ENCODE assay signal across 8 cellular contexts in genomic region chr19:1088419-1089066, GRCh38. TPM values are rescaled to one million over a fixed set of nuclear protein-coding genes. Genes with fewer than 3 reads are reported as not detected.
DNase-seq lines count a peak whose midpoint lies in the region; ATAC-seq, FAIRE-seq and TF ChIP-seq lines count a peak whose summit lies in the region.

No MANE protein-coding gene starts in this region.

- no peak overlapping the region for H3K4me3 ChIP-seq in HepG2 (replicated peaks in 1 of 3; ENCODE audit: insufficient read depth in 1 of 3, low read depth in 2 of 3, low read length in 3 of 3)
- H3K4me3 ChIP-seq in transverse colon = no peak overlapping the region

- TF ChIP-seq EP300 in HepG2 (IDR thresholded peaks at IDR 0.05; ENCODE audit: low read depth in 2 of 2, low read length in 2 of 2) (no peak), HepG2 (CRISPR knock-in tag; IDR thresholded peaks at IDR 0.05; ENCODE audit: borderline replicate concordance) (no peak), transverse colon (IDR thresholded peaks at IDR 0.05; ENCODE audit: low read depth) (no peak)

- in situ Hi-C loops in HepG2 (cut with HindIII; ENCODE audit: extremely low pct_ligation_motif_present, low pct_unique_long_range_greater_than_20kb) = no loop called here
- in situ Hi-C loops in transverse colon (cut with MboI; ENCODE audit: low pct_ligation_motif_present in 1 of 4, low pct_unique_long_range_greater_than_20kb in 1 of 4, low sequenced_read_pairs in 3 of 4) = no loop called here

- CTCF ChIA-PET in HepG2 (lab: Yijun Ruan, JAX; ENCODE audit: low intra/inter-chr PET ratio, low total read pairs) = no interaction called here

- FAIRE-seq in HepG2 (lab: Jason Lieb, UNC) = no peak

- H3K27me3 Mint-ChIP-seq in activated T-cell treated with anti-CD3 and anti-CD28 coated beads, Interleukin-2, amount 50 U/mL, for 4 hours (ENCODE audit: low read depth) = no peaks in the 10 kb centered on the region
- H3K27me3 Mint-ChIP-seq in activated naive CD8-positive, alpha-beta T cell treated with anti-CD3 and anti-CD28 coated beads, Interleukin-2, amount 10 ng/mL, durations not matched to agents 7 days and 5 days = no peaks in the 10 kb centered on the region

- H3K27ac ChIP-seq in HepG2 (ENCODE audit: extremely low read length, insufficient read depth, low read length) (no peak overlapping the region), transverse colon (peak overlapping the region; percentile 56 to 67 (median 61))

- H3K27ac Mint-ChIP-seq in activated naive CD8-positive, alpha-beta T cell treated with anti-CD3 and anti-CD28 coated beads, Interleukin-2, amount 10 ng/mL, durations not matched to agents 7 days and 5 days = peak overlapping the region; percentile 95

- H3K79me2 ChIP-seq in HepG2 (ENCODE audit: insufficient read depth, low read length) = peaks cover 14% of the 10 kb centered on the region

- intact Hi-C loops in HepG2 (cut with micrococcal nuclease; ENCODE audit: unreplicated experiment) = no loop called here
- intact Hi-C loops in transverse colon (cut with DNase I; ENCODE audit: low total_unique reads) = no loop called here

- H3K36me3 Mint-ChIP-seq in activated T-cell treated with anti-CD3 and anti-CD28 coated beads, Interleukin-2, amount 50 U/mL, for 4 hours (ENCODE audit: insufficient read depth) = peaks cover 18% of the 10 kb centered on the region
- H3K36me3 Mint-ChIP-seq in activated naive CD8-positive, alpha-beta T cell treated with anti-CD3 and anti-CD28 coated beads, Interleukin-2, amount 10 ng/mL, durations not matched to agents 7 days and 5 days = peaks cover 21% of the 10 kb centered on the region

- POLR2A ChIA-PET in activated naive CD8-positive, alpha-beta T cell treated with anti-CD3 and anti-CD28 coated beads, Interleukin-2, amount 10 ng/mL, durations not matched to agents 7 days and 5 days (lab: Charles Lee) = interaction anchor here (0.6 to 17.6 kb wide), 13 partner anchors 9 to 225 kb away, joined by 3 to 644 read pairs (median 5); partner anchors contain the start of genes ABCA7, ARHGAP45, CNN2 and RNU6-2
- POLR2A ChIA-PET in HepG2 (lab: Yijun Ruan, JAX) = interaction anchor here (1.6 kb wide), 1 partner anchor 9 kb away, joined by 5 read pairs; no protein-coding TSS in a partner anchor

- H3K4me3 Mint-ChIP-seq in activated T-cell treated with anti-CD3 and anti-CD28 coated beads, Interleukin-2, amount 50 U/mL, for 4 hours = peak overlapping the region; percentile 19
- peak overlapping the region; percentile 76 for H3K4me3 Mint-ChIP-seq in activated naive CD8-positive, alpha-beta T cell treated with anti-CD3 and anti-CD28 coated beads, Interleukin-2, amount 10 ng/mL, durations not matched to agents 7 days and 5 days

- no peak overlapping the region for H3K4me2 ChIP-seq in HepG2 (ENCODE audit: low read depth, low read length)

- DNase-seq in activated T-cell treated with anti-CD3 and anti-CD28 coated beads, Interleukin-2, amount 50 U/mL, for 4 hours = no peak
- DNase-seq in activated T-cell treated with anti-CD3 and anti-CD28 coated beads for 4 hours = no peak
- no peak for DNase-seq in activated naive CD8-positive, alpha-beta T cell treated with anti-CD3 and anti-CD28 coated beads, Interleukin-2, amount 10 ng/mL, durations not matched to agents 7 days and 5 days
- DNase-seq in HepG2 (ENCODE audit: low spot score) = no peak
- no peak for DNase-seq in transverse colon
- DNase-seq in mucosa of gallbladder (ENCODE audit: low spot score) = no peak

- H3K4me1 Mint-ChIP-seq in activated T-cell treated with anti-CD3 and anti-CD28 coated beads, Interleukin-2, amount 50 U/mL, for 4 hours (ENCODE audit: low read depth) = peaks cover 47% of the 10 kb centered on the region
- peaks cover 38% of the 10 kb centered on the region for H3K4me1 Mint-ChIP-seq in activated naive CD8-positive, alpha-beta T cell treated with anti-CD3 and anti-CD28 coated beads, Interleukin-2, amount 10 ng/mL, durations not matched to agents 7 days and 5 days

- H3K9me3 ChIP-seq in HepG2 (ENCODE audit: low read length) (no peaks in the 10 kb centered on the region), transverse colon (no peaks in the 10 kb centered on the region)

- TF ChIP-seq CTCF in HepG2 (CRISPR knock-in tag; IDR thresholded peaks at IDR 0.05) = no peak
- no peak for TF ChIP-seq CTCF in transverse colon (IDR thresholded peaks at IDR 0.05)

- H4K20me1 ChIP-seq in HepG2 (ENCODE audit: insufficient read depth, low read length) = peaks cover 4% of the 10 kb centered on the region; the same call in 1 of the 2 replicates

- no peak overlapping the region for H3K9ac ChIP-seq in HepG2 (ENCODE audit: insufficient read depth, low read depth, low read length)

- no peaks in the 10 kb centered on the region for H3K27me3 ChIP-seq in HepG2 (ENCODE audit: control insufficient read depth in 1 of 2, insufficient read depth in 2 of 2, low read length in 2 of 2)
- H3K27me3 ChIP-seq in transverse colon = no peaks in the 10 kb centered on the region

- H3K36me3 ChIP-seq in HepG2 (replicated peaks in 1 of 2; ENCODE audit: control insufficient read depth in 1 of 2, insufficient read depth in 2 of 2, low read length in 2 of 2) = peaks cover 17 to 38% of the 10 kb centered on the region in 2 experiments
- peaks cover 0 to 19% (median 6%) of the 10 kb centered on the region in 4 donors for H3K36me3 ChIP-seq in transverse colon

- H3K4me1 ChIP-seq in HepG2 (ENCODE audit: insufficient read depth, low read length) (peaks cover 10% of the 10 kb centered on the region), transverse colon (peaks cover 7 to 23% (median 16%) of the 10 kb centered on the region in 4 donors)

- TF ChIP-seq POLR2A in HepG2 (IDR thresholded peaks at IDR 0.05; ENCODE audit: insufficient read depth in 1 of 2, low read depth in 2 of 2, low read length in 2 of 2) = peak; percentile 6 to 45; a peak in 1 of 4 replicates
- no peak for TF ChIP-seq POLR2A in transverse colon (IDR thresholded peaks at IDR 0.05)

- BruUV-seq in HepG2 (replicated peaks; lab: Mats Ljungman, UMichigan) = no TSS peak

- 97% methylated on average over 13 of the region's 30 CpGs for WGBS in HepG2 (ENCODE audit: low lambda C conversion rate)
- 85 to 100% methylated on average over 1 to 30 of the region's 30 CpGs for WGBS in transverse colon (ENCODE audit: low coverage in 1 of 2), 2 donors

- H3K9me3 Mint-ChIP-seq in activated T-cell treated with anti-CD3 and anti-CD28 coated beads, Interleukin-2, amount 50 U/mL, for 4 hours = no peaks in the 10 kb centered on the region
- no peaks in the 10 kb centered on the region for H3K9me3 Mint-ChIP-seq in activated naive CD8-positive, alpha-beta T cell treated with anti-CD3 and anti-CD28 coated beads, Interleukin-2, amount 10 ng/mL, durations not matched to agents 7 days and 5 days

- no peak for TF ChIP-seq RAD21 in HepG2 (CRISPR knock-in tag; IDR thresholded peaks at IDR 0.05)

- H2AFZ ChIP-seq in HepG2 (ENCODE audit: low read length) = no peak overlapping the region

- peak in 1 of 2 donors; percentile 6 for ATAC-seq in activated T-cell treated with anti-CD3 and anti-CD28 coated beads, Interleukin-2, amount 50 U/mL, for 4 hours
- peak; percentile 8 for ATAC-seq in activated naive CD8-positive, alpha-beta T cell treated with anti-CD3 and anti-CD28 coated beads, Interleukin-2, amount 10 ng/mL, durations not matched to agents 7 days and 5 days (ENCODE audit: low read depth)
- no peak; the same call in none of the 3 replicates for ATAC-seq in HepG2
- ATAC-seq in HG03457 (IDR thresholded peaks at IDR 0.05; ENCODE audit: unreplicated experiment) = no peak
- ATAC-seq in GM18498 (IDR thresholded peaks at IDR 0.05; ENCODE audit: unreplicated experiment) = no peak

RNA-seq across cellular contexts. Expression of gene POLR2E, which starts 6.6 kb away (rescaled TPM):
- 100 to 1,000 TPM; 303 to 380 (median 323) TPM for total RNA-seq in activated T-cell treated with anti-CD3 and anti-CD28 coated beads, Interleukin-2, amount 50 U/mL, for 4 hours
- 100 to 1,000 TPM; 142 to 163 TPM for total RNA-seq in activated naive CD8-positive, alpha-beta T cell treated with anti-CD3 and anti-CD28 coated beads, Interleukin-2, amount 10 ng/mL, durations not matched to agents 7 days and 5 days
- total RNA-seq in HepG2 (2016; rRNA removed; fragmentation: Illumina TruSeq; extraction: Trizol) (140 TPM in 2 replicates), transverse colon (100 to 1,000 TPM in 2 of 4 donors, 10 to 100 TPM in 2; 74.8 to 167 (median 103) TPM), mucosa of gallbladder (137 TPM)
- total RNA-seq in HepG2 (2016; cell fraction: cytosol; rRNA removed; fragmentation: Illumina TruSeq; extraction: Trizol; ENCODE audit: low read depth) = 43.4 and 44.8 TPM in 2 replicates
- total RNA-seq in HepG2 (2016; cell fraction: insoluble cytoplasmic fraction; rRNA removed; fragmentation: Illumina TruSeq; extraction: Trizol) = 135 and 141 TPM in 2 replicates
- 89.0 and 92.5 TPM in 2 replicates for total RNA-seq in HepG2 (2016; cell fraction: membrane; rRNA removed; fragmentation: Illumina TruSeq; extraction: Trizol)
- 54.0 and 55.3 TPM in 2 replicates for total RNA-seq in HepG2 (2016; cell fraction: nucleus; rRNA removed; fragmentation: Illumina TruSeq; extraction: Trizol)
- polyA plus RNA-seq in HepG2 (2011; rRNA removed) = 272 and 305 TPM in 2 replicates
- 222 and 337 TPM in 2 replicates for polyA plus RNA-seq in HepG2 (2011; cell fraction: cytosol; rRNA removed)
- polyA plus RNA-seq in HepG2 (2011; cell fraction: nucleus; rRNA removed) = 150 and 188 TPM in 2 replicates
- polyA plus RNA-seq in HepG2 (2012) = 201 and 222 TPM in 2 replicates
- 94.9 and 102 TPM in 2 replicates for polyA plus RNA-seq in HepG2 (2016; cell fraction: cytosol; fragmentation: Illumina TruSeq; extraction: Trizol; ENCODE audit: low read depth)
- 246 and 282 TPM in 2 replicates for polyA plus RNA-seq in HepG2 (2016; cell fraction: insoluble cytoplasmic fraction; fragmentation: Illumina TruSeq; extraction: Trizol; ENCODE audit: low read depth)
- 145 and 159 TPM in 2 replicates for polyA plus RNA-seq in HepG2 (2016; cell fraction: membrane; fragmentation: Illumina TruSeq; extraction: Trizol; ENCODE audit: low read depth)
- 179 TPM in 2 replicates for polyA plus RNA-seq in HepG2 (2016; cell fraction: nucleus; fragmentation: Illumina TruSeq; extraction: Trizol; ENCODE audit: insufficient read depth, low read depth)
- polyA minus RNA-seq in HepG2 (2011; rRNA and poly(A)+ RNA removed; ENCODE audit: low replicate concordance) = 343 and 389 TPM in 2 replicates
- polyA minus RNA-seq in HepG2 (2011; cell fraction: cytosol; rRNA and poly(A)+ RNA removed) = 104 and 129 TPM in 2 replicates
- 39.5 and 42.0 TPM in 2 replicates for polyA minus RNA-seq in HepG2 (2011; cell fraction: nucleus; rRNA and poly(A)+ RNA removed)

RNA-seq across cellular contexts. Expression of gene GPX4, which starts 15.3 kb away (rescaled TPM):
- total RNA-seq in activated T-cell treated with anti-CD3 and anti-CD28 coated beads, Interleukin-2, amount 50 U/mL, for 4 hours = 100 to 1,000 TPM; 148 to 165 (median 162) TPM
- total RNA-seq in activated naive CD8-positive, alpha-beta T cell treated with anti-CD3 and anti-CD28 coated beads, Interleukin-2, amount 10 ng/mL, durations not matched to agents 7 days and 5 days = 100 to 1,000 TPM; 194 to 206 TPM
- 426 and 535 TPM in 2 replicates for total RNA-seq in HepG2 (2016; rRNA removed; fragmentation: Illumina TruSeq; extraction: Trizol)
- 2,785 and 3,522 TPM in 2 replicates for total RNA-seq in HepG2 (2016; cell fraction: cytosol; rRNA removed; fragmentation: Illumina TruSeq; extraction: Trizol; ENCODE audit: low read depth)
- total RNA-seq in HepG2 (2016; cell fraction: insoluble cytoplasmic fraction; rRNA removed; fragmentation: Illumina TruSeq; extraction: Trizol) = 340 and 561 TPM in 2 replicates
- 1,902 and 2,313 TPM in 2 replicates for total RNA-seq in HepG2 (2016; cell fraction: membrane; rRNA removed; fragmentation: Illumina TruSeq; extraction: Trizol)
- 168 and 177 TPM in 2 replicates for total RNA-seq in HepG2 (2016; cell fraction: nucleus; rRNA removed; fragmentation: Illumina TruSeq; extraction: Trizol)
- polyA plus RNA-seq in HepG2 (2011; rRNA removed) = 613 and 728 TPM in 2 replicates
- 837 and 1,257 TPM in 2 replicates for polyA plus RNA-seq in HepG2 (2011; cell fraction: cytosol; rRNA removed)
- 557 and 562 TPM in 2 replicates for polyA plus RNA-seq in HepG2 (2011; cell fraction: nucleus; rRNA removed)
- polyA plus RNA-seq in HepG2 (2012) = 539 and 705 TPM in 2 replicates
- 3,701 and 4,930 TPM in 2 replicates for polyA plus RNA-seq in HepG2 (2016; cell fraction: cytosol; fragmentation: Illumina TruSeq; extraction: Trizol; ENCODE audit: low read depth)
- 454 and 583 TPM in 2 replicates for polyA plus RNA-seq in HepG2 (2016; cell fraction: insoluble cytoplasmic fraction; fragmentation: Illumina TruSeq; extraction: Trizol; ENCODE audit: low read depth)
- polyA plus RNA-seq in HepG2 (2016; cell fraction: membrane; fragmentation: Illumina TruSeq; extraction: Trizol; ENCODE audit: low read depth) = 2,313 and 2,706 TPM in 2 replicates
- polyA plus RNA-seq in HepG2 (2016; cell fraction: nucleus; fragmentation: Illumina TruSeq; extraction: Trizol; ENCODE audit: insufficient read depth, low read depth) = 387 and 420 TPM in 2 replicates
- polyA minus RNA-seq in HepG2 (2011; rRNA and poly(A)+ RNA removed; ENCODE audit: low replicate concordance) = 195 and 435 TPM in 2 replicates
- 211 and 241 TPM in 2 replicates for polyA minus RNA-seq in HepG2 (2011; cell fraction: cytosol; rRNA and poly(A)+ RNA removed)
- 51.6 and 73.4 TPM in 2 replicates for polyA minus RNA-seq in HepG2 (2011; cell fraction: nucleus; rRNA and poly(A)+ RNA removed)
- 100 to 1,000 TPM; 115 to 426 (median 261) TPM for total RNA-seq in transverse colon
- 294 TPM for total RNA-seq in mucosa of gallbladder

RNA-seq across cellular contexts. Expression of gene ARHGAP45, which starts 21.6 kb away (rescaled TPM):
- total RNA-seq in activated T-cell treated with anti-CD3 and anti-CD28 coated beads, Interleukin-2, amount 50 U/mL, for 4 hours = 100 to 1,000 TPM; 128 to 133 (median 133) TPM
- 100 to 1,000 TPM; 576 to 581 TPM for total RNA-seq in activated naive CD8-positive, alpha-beta T cell treated with anti-CD3 and anti-CD28 coated beads, Interleukin-2, amount 10 ng/mL, durations not matched to agents 7 days and 5 days
- 0.48 and 0.84 TPM in 2 replicates for total RNA-seq in HepG2 (2016; rRNA removed; fragmentation: Illumina TruSeq; extraction: Trizol)
- total RNA-seq in HepG2 (2016; cell fraction: cytosol; rRNA removed; fragmentation: Illumina TruSeq; extraction: Trizol; ENCODE audit: low read depth) = 0.35 and 0.51 TPM in 2 replicates
- 0.16 and 0.50 TPM in 2 replicates for total RNA-seq in HepG2 (2016; cell fraction: insoluble cytoplasmic fraction; rRNA removed; fragmentation: Illumina TruSeq; extraction: Trizol)
- 0.38 and 0.40 TPM in 2 replicates for total RNA-seq in HepG2 (2016; cell fraction: membrane; rRNA removed; fragmentation: Illumina TruSeq; extraction: Trizol)
- total RNA-seq in HepG2 (2016; cell fraction: nucleus; rRNA removed; fragmentation: Illumina TruSeq; extraction: Trizol) = 0.28 and 0.63 TPM in 2 replicates
- 32.0 and 40.3 TPM in 2 replicates for polyA plus RNA-seq in HepG2 (2011; rRNA removed)
- polyA plus RNA-seq in HepG2 (2011; cell fraction: cytosol; rRNA removed) = 17.7 and 31.9 TPM in 2 replicates
- polyA plus RNA-seq in HepG2 (2011; cell fraction: nucleus; rRNA removed) = 222 and 325 TPM in 2 replicates
- polyA plus RNA-seq in HepG2 (2012) = 21.8 and 23.4 TPM in 2 replicates
- not detected in 2 replicates for polyA plus RNA-seq in HepG2 (2016; cell fraction: cytosol; fragmentation: Illumina TruSeq; extraction: Trizol; ENCODE audit: low read depth)
- polyA plus RNA-seq in HepG2 (2016; cell fraction: insoluble cytoplasmic fraction; fragmentation: Illumina TruSeq; extraction: Trizol; ENCODE audit: low read depth) = 0.41 and 0.69 TPM in 2 replicates
- not detected in 2 replicates for polyA plus RNA-seq in HepG2 (2016; cell fraction: membrane; fragmentation: Illumina TruSeq; extraction: Trizol; ENCODE audit: low read depth)
- 1.5 TPM in 2 replicates for polyA plus RNA-seq in HepG2 (2016; cell fraction: nucleus; fragmentation: Illumina TruSeq; extraction: Trizol; ENCODE audit: insufficient read depth, low read depth)
- 18.3 and 37.9 TPM in 2 replicates for polyA minus RNA-seq in HepG2 (2011; rRNA and poly(A)+ RNA removed; ENCODE audit: low replicate concordance)
- 19.3 and 20.1 TPM in 2 replicates for polyA minus RNA-seq in HepG2 (2011; cell fraction: cytosol; rRNA and poly(A)+ RNA removed)
- polyA minus RNA-seq in HepG2 (2011; cell fraction: nucleus; rRNA and poly(A)+ RNA removed) = 25.0 and 29.0 TPM in 2 replicates
- total RNA-seq in transverse colon = 100 to 1,000 TPM in 1 of 4 donors, 10 to 100 TPM in 2, 1 to 10 TPM in 1; 10.0 to 174 (median 76.9) TPM
- 42.4 TPM for total RNA-seq in mucosa of gallbladder

RNA-seq across cellular contexts. Expression of gene ABCA7, which starts 48.6 kb away (rescaled TPM):
- 1 to 10 TPM; 7.1 to 8.7 (median 8.6) TPM for total RNA-seq in activated T-cell treated with anti-CD3 and anti-CD28 coated beads, Interleukin-2, amount 50 U/mL, for 4 hours
- total RNA-seq in activated naive CD8-positive, alpha-beta T cell treated with anti-CD3 and anti-CD28 coated beads, Interleukin-2, amount 10 ng/mL, durations not matched to agents 7 days and 5 days = 100 to 1,000 TPM; 145 to 146 TPM
- 1.3 and 4.4 TPM in 2 replicates for total RNA-seq in HepG2 (2016; rRNA removed; fragmentation: Illumina TruSeq; extraction: Trizol)
- total RNA-seq in HepG2 (2016; cell fraction: cytosol; rRNA removed; fragmentation: Illumina TruSeq; extraction: Trizol; ENCODE audit: low read depth) = 3.4 and 3.5 TPM in 2 replicates
- total RNA-seq in HepG2 (2016; cell fraction: insoluble cytoplasmic fraction; rRNA removed; fragmentation: Illumina TruSeq; extraction: Trizol) = 2.5 and 6.4 TPM in 2 replicates
- 1.7 and 2.0 TPM in 2 replicates for total RNA-seq in HepG2 (2016; cell fraction: membrane; rRNA removed; fragmentation: Illumina TruSeq; extraction: Trizol)
- total RNA-seq in HepG2 (2016; cell fraction: nucleus; rRNA removed; fragmentation: Illumina TruSeq; extraction: Trizol) = 7.8 and 9.7 TPM in 2 replicates
- polyA plus RNA-seq in HepG2 (2011; rRNA removed) = 32.4 and 41.2 TPM in 2 replicates
- 27.7 and 35.9 TPM in 2 replicates for polyA plus RNA-seq in HepG2 (2011; cell fraction: cytosol; rRNA removed)
- 316 and 410 TPM in 2 replicates for polyA plus RNA-seq in HepG2 (2011; cell fraction: nucleus; rRNA removed)
- 29.1 and 29.7 TPM in 2 replicates for polyA plus RNA-seq in HepG2 (2012)
- polyA plus RNA-seq in HepG2 (2016; cell fraction: cytosol; fragmentation: Illumina TruSeq; extraction: Trizol; ENCODE audit: low read depth) = 0.23 and 0.72 TPM in 2 replicates
- polyA plus RNA-seq in HepG2 (2016; cell fraction: insoluble cytoplasmic fraction; fragmentation: Illumina TruSeq; extraction: Trizol; ENCODE audit: low read depth) = 1.6 and 2.2 TPM in 2 replicates
- 0.54 and 0.71 TPM in 2 replicates for polyA plus RNA-seq in HepG2 (2016; cell fraction: membrane; fragmentation: Illumina TruSeq; extraction: Trizol; ENCODE audit: low read depth)
- 25.9 and 28.7 TPM in 2 replicates for polyA plus RNA-seq in HepG2 (2016; cell fraction: nucleus; fragmentation: Illumina TruSeq; extraction: Trizol; ENCODE audit: insufficient read depth, low read depth)
- polyA minus RNA-seq in HepG2 (2011; rRNA and poly(A)+ RNA removed; ENCODE audit: low replicate concordance) = 20.1 and 68.5 TPM in 2 replicates
- 20.8 and 23.1 TPM in 2 replicates for polyA minus RNA-seq in HepG2 (2011; cell fraction: cytosol; rRNA and poly(A)+ RNA removed)
- 41.6 and 44.5 TPM in 2 replicates for polyA minus RNA-seq in HepG2 (2011; cell fraction: nucleus; rRNA and poly(A)+ RNA removed)
- total RNA-seq in transverse colon = 100 to 1,000 TPM in 1 of 4 donors, 10 to 100 TPM in 3; 47.1 to 128 (median 82.0) TPM
- 49.0 TPM for total RNA-seq in mucosa of gallbladder

Comparison
In these comparisons a context has a peak if more than half of its experiments do, and no peak if none do; other contexts are left out.
1. RNA of gene ARHGAP45, which starts 21.6 kb away (total RNA-seq): 576 to 581 TPM in activated naive CD8-positive, alpha-beta T cell treated with anti-CD3 and anti-CD28 coated beads, Interleukin-2, amount 10 ng/mL, durations not matched to agents 7 days and 5 days, 128 to 133 TPM in activated T-cell treated with anti-CD3 and anti-CD28 coated beads, Interleukin-2, amount 50 U/mL, for 4 hours, 10.0 to 174 TPM in transverse colon and 42.4 TPM in mucosa of gallbladder (single experiment); 0.16 to 0.84 TPM in HepG2; every median in the first group is over 4 times any median in the second.